Comparison of ENCODE assay signal across 10 cellular contexts in genomic region chr5:95848701-95849100, GRCh38.
"Had no signal": no experiment of that assay in that cellular context is flagged by ENCODE, and none has a peak within 500 bp of the region (broad histone marks: within the 10 kb centered on the region; RNA-seq: fewer than 3 reads in every experiment).

No MANE protein-coding gene starts in this region.

- DNase-seq: activated effector memory CD4-positive, alpha-beta T cell treated with anti-CD3 and anti-CD28 coated beads, Interleukin-2, amount 50 U/mL, for 16 hours; activated T-cell treated with anti-CD3 and anti-CD28 coated beads, Interleukin-2, amount 50 U/mL, for 4 hours; heart left ventricle; stimulated activated CD4-positive, alpha-beta T cell treated with anti-CD3 and anti-CD28 coated beads, Interleukin-15, amount 100 ng/mL, for 24 hours; stimulated activated CD4-positive, alpha-beta T cell treated with anti-CD3 and anti-CD28 coated beads, Interleukin-4, amount 100 ng/mL, for 24 hours had no signal

- ATAC-seq: activated naive CD4-positive, alpha-beta T cell treated with anti-CD3 and anti-CD28 coated beads, Interleukin-2, amount 50 U/mL, for 72 hours; activated T-cell treated with anti-CD3 and anti-CD28 coated beads, Interleukin-2, amount 50 U/mL, for 4 hours; esophagus mucosa; heart left ventricle; left lobe of liver had no signal

- H3K27me3 ChIP-seq: breast epithelium, heart left ventricle had no signal

- H3K9me3 ChIP-seq: breast epithelium, heart left ventricle, thoracic aorta had no signal

- H3K36me3 ChIP-seq: breast epithelium, heart left ventricle, thoracic aorta had no signal

- H3K27ac ChIP-seq: breast epithelium, heart left ventricle, thoracic aorta had no signal

- H3K4me1 ChIP-seq: breast epithelium had no signal

- H3K4me3 ChIP-seq: breast epithelium, heart left ventricle, thoracic aorta had no signal
